2 cellular contexts compared by ENCODE assay signal in the genomic region with DNA sequence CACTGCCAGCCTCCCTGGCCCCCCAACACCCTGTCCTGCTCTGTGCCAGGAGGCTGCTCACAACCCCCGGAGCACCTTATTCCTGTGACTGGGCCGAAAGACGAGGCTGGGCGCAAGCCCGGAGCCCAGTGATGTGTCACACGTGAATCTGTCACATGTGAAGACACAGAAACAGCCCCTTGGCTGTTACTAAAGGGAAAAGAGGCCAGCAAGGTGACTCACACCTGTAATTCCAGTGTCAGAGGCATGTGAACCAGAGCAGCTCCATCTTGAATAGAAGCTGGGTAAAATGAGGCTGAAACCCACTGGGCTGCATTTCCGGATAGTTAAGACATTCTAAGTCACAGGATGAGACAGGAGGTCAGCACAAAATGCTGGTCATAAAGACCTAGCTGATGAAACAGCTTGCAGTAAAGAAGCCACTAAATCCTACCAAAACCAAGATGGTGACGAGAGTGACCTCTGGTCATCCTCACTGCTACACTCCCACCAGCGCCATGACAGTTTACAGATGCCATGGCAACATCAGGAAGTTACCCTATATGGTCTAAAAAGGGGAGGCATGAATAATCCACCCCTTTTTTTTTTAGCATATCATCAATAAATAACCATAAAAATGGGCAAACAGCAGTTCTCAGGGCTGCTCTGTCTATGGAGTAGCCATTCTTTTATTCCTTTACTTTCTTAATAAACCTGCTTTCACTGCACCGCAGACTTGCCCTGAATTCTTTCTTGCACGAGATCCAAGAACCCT. TPM values are rescaled to one million over a fixed set of nuclear protein-coding genes. Genes with fewer than 3 reads are reported as not detected.
"Had no signal": no experiment of that assay in that cellular context is flagged by ENCODE, and none has a peak within 500 bp of the region (broad histone marks: within the 10 kb centered on the region; RNA-seq: fewer than 3 reads in every experiment).

No MANE protein-coding gene starts in this region.

RNA-seq across cellular contexts. Expression of a gene that starts 55.8 kb away (rescaled TPM):
- total RNA-seq: HT1080, SJSA1 had no signal
